ENCODE assay signal across 10 cellular contexts in the genomic region with DNA sequence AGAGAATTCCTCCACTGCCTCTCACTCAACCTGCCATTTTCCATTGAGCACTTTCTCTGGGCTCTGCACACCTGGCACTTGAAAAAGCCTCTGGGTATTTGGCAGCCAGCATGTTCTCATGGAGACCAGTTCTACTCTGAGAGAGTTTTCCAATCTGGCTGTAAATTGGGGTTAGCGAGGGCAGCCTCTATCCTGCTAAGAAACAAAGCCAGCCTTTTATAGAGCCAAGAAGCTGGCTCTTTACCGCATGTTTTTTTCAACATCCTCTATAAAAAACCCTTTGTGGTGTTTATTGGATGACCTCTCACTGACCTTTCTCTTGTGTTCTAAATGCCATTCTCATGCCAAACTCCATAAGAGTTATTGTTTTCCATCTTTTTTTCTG. TPM values are rescaled to one million over a fixed set of nuclear protein-coding genes. Genes with fewer than 3 reads are reported as not detected.
A peak's percentile ranks its signal among the peaks of the same experiment; 100 is the strongest.
DNase-seq lines count a peak whose midpoint lies in the region; ATAC-seq and TF ChIP-seq lines count a peak whose summit lies in the region.
"Had no signal": no experiment of that assay in that cellular context is flagged by ENCODE, and none has a peak within 500 bp of the region (broad histone marks: within the 10 kb centered on the region; RNA-seq: fewer than 3 reads in every experiment).

No MANE protein-coding gene starts in this region.

- peaks cover 2% of the 10 kb centered on the region for H3K9me3 Mint-ChIP-seq in activated CD8-positive, alpha-beta memory T cell treated with anti-CD3 and anti-CD28 coated beads, Interleukin-2, amount 10 ng/mL, durations not matched to agents 7 days and 5 days (ENCODE audit: low read depth)

- H3K36me3 ChIP-seq in body of pancreas (replicated peaks in 1 of 2; ENCODE audit: insufficient read depth in 1 of 2, low read depth in 2 of 2) (no peaks in the 10 kb centered on the region), tibial nerve (no peaks in the 10 kb centered on the region)

- no peaks in the 10 kb centered on the region for H3K27me3 ChIP-seq in body of pancreas
- no peaks in the 10 kb centered on the region for H3K27me3 ChIP-seq in tibial nerve

- H3K9me3 ChIP-seq in body of pancreas (no peaks in the 10 kb centered on the region), tibial nerve (peaks cover 0 to 3% (median 0%) of the 10 kb centered on the region in 4 donors)

- 24 to 27% methylated on average over 2 of the region's 2 CpGs for WGBS in body of pancreas, 2 donors
- 6 to 11% methylated on average over 2 of the region's 2 CpGs for WGBS in tibial nerve, 2 donors

- ATAC-seq in body of pancreas (peak; percentile 86), GM19467 (IDR thresholded peaks at IDR 0.05; ENCODE audit: unreplicated experiment) (no peak)
- no peak for ATAC-seq in activated CD8-positive, alpha-beta memory T cell treated with anti-CD3 and anti-CD28 coated beads, Interleukin-2, amount 10 ng/mL, durations not matched to agents 7 days and 5 days

- H3K27me3 Mint-ChIP-seq in activated CD8-positive, alpha-beta memory T cell treated with anti-CD3 and anti-CD28 coated beads, Interleukin-2, amount 10 ng/mL, durations not matched to agents 7 days and 5 days: peaks cover 38% of the 10 kb centered on the region

- H3K36me3 Mint-ChIP-seq in activated CD8-positive, alpha-beta memory T cell treated with anti-CD3 and anti-CD28 coated beads, Interleukin-2, amount 10 ng/mL, durations not matched to agents 7 days and 5 days: peaks cover 5% of the 10 kb centered on the region

- peaks cover 20% of the 10 kb centered on the region for H3K4me1 Mint-ChIP-seq in activated CD8-positive, alpha-beta memory T cell treated with anti-CD3 and anti-CD28 coated beads, Interleukin-2, amount 10 ng/mL, durations not matched to agents 7 days and 5 days

- peak overlapping the region in 2 of 4 donors; percentile 43 to 59 for H3K27ac ChIP-seq in body of pancreas
- H3K27ac ChIP-seq in tibial nerve: peak overlapping the region; percentile 15 to 84 (median 63)

- peaks cover 41% of the 10 kb centered on the region for H3K4me1 ChIP-seq in body of pancreas
- peaks cover 0 to 67% (median 24%) of the 10 kb centered on the region in 4 donors for H3K4me1 ChIP-seq in tibial nerve

- no peak overlapping the region for H3K4me3 ChIP-seq in body of pancreas
- H3K4me3 ChIP-seq in tibial nerve: no peak overlapping the region

- CTCF ChIA-PET in activated CD8-positive, alpha-beta memory T cell treated with anti-CD3 and anti-CD28 coated beads, Interleukin-2, amount 10 ng/mL, durations not matched to agents 7 days and 5 days (lab: Charles Lee): interaction anchor here (1.2 to 3.1 kb wide), 3 partner anchors 80 to 251 kb away, joined by 3 to 11 read pairs (median 6); no protein-coding TSS in a partner anchor

- TF ChIP-seq CTCF in body of pancreas (IDR thresholded peaks at IDR 0.05): no peak
- no peak for TF ChIP-seq CTCF in tibial nerve (IDR thresholded peaks at IDR 0.05)

- peak; percentile 33 to 90 for TF ChIP-seq EP300 in tibial nerve (IDR thresholded peaks at IDR 0.05)

- intact Hi-C loops in body of pancreas (cut with DNase I): loop anchor here (5.0 kb wide), 1 partner anchor 463 kb away; no protein-coding TSS in a partner anchor

- no peak overlapping the region for H3K4me3 Mint-ChIP-seq in activated CD8-positive, alpha-beta memory T cell treated with anti-CD3 and anti-CD28 coated beads, Interleukin-2, amount 10 ng/mL, durations not matched to agents 7 days and 5 days

- DNase-seq in SIG-M5 treated with dmso at 0.1 percent for 504 hours (lab: John Stamatoyannopoulos, UW; ENCODE audit: unreplicated experiment): peak; percentile 78
- no peak for DNase-seq in SIG-M5 (lab: John Stamatoyannopoulos, UW)
- peak in 3 of 4 donors; percentile 24 to 44 (median 41) for DNase-seq in body of pancreas
- peak; percentile 26 for DNase-seq in kidney tubule cell (ENCODE audit: low spot score)
- no peak for DNase-seq in tibial nerve (ENCODE audit: low spot score in 2 of 2)
- DNase-seq in NCI-H1417 treated with DMSO at 0.1 percent for 48 hours (lab: John Stamatoyannopoulos, UW): no peak
- no peak for DNase-seq in activated CD8-positive, alpha-beta memory T cell treated with anti-CD3 and anti-CD28 coated beads, Interleukin-2, amount 10 ng/mL, durations not matched to agents 7 days and 5 days
- DNase-seq: central memory CD4-positive, alpha-beta T cell; stimulated activated CD4-positive, alpha-beta T cell treated with anti-CD3 and anti-CD28 coated beads, Interleukin-12 subunit alpha, Interleukin-12 subunit beta, amount 100 ng/mL, for 4 hours had no signal

- TF ChIP-seq POLR2A in body of pancreas (IDR thresholded peaks at IDR 0.05) (no peak), tibial nerve (IDR thresholded peaks at IDR 0.05) (no peak)

- H3K27ac Mint-ChIP-seq in activated CD8-positive, alpha-beta memory T cell treated with anti-CD3 and anti-CD28 coated beads, Interleukin-2, amount 10 ng/mL, durations not matched to agents 7 days and 5 days: no peak overlapping the region

RNA-seq across cellular contexts. Expression of a gene that starts 52.6 kb away (rescaled TPM):
- total RNA-seq in body of pancreas (1 to 10 TPM; 1.6 to 6.0 TPM), tibial nerve (10 to 100 TPM in 1 of 4 donors, 1 to 10 TPM in 3; 7.0 to 10.6 (median 8.5) TPM)
- total RNA-seq in activated CD8-positive, alpha-beta memory T cell treated with anti-CD3 and anti-CD28 coated beads, Interleukin-2, amount 10 ng/mL, durations not matched to agents 7 days and 5 days: 10 to 100 TPM; 17.0 to 22.5 TPM

Comparison
In these comparisons a context has a peak if more than half of its experiments do, and no peak if none do; other contexts are left out.
1. DNase-seq: peak in SIG-M5 treated with dmso at 0.1 percent for 504 hours (single experiment), body of pancreas (3 of 4) and kidney tubule cell (single experiment); none in SIG-M5 (single experiment), tibial nerve (0 of 2), NCI-H1417 treated with DMSO at 0.1 percent for 48 hours (single experiment) and activated CD8-positive, alpha-beta memory T cell treated with anti-CD3 and anti-CD28 coated beads, Interleukin-2, amount 10 ng/mL, durations not matched to agents 7 days and 5 days (single experiment).